In the genomic region with DNA sequence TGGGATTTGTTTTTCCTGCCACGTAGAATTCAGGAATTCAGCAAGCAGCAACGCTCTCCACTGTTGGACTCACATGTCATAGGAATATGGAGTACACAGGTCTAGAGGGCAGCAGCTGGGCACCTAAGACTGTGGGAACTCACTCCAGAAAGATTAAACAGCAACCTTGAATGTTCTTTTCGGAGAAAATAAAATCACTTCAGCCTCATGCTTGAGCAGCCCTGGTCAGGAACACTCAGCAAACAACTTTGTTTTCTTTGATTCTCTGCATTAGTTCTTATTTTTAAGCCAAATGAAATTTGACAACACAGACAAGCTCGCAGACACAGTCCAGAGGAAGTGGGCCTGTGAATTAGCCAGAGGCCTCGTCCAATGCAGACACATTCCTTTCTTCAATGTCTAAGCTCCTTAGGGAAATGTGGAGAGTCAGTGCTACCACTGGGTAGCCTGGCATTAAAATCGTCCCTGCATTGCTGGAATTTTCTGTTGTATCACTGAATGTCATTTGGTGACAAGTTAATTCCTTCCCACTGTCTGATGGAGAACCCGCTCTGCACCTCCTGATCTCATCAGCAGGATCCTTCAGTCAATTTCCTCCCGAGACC, we compare ENCODE assay signal across 18 cellular contexts.
A peak's percentile ranks its signal among the peaks of the same experiment; 100 is the strongest.
DNase-seq lines count a peak whose midpoint lies in the region; ATAC-seq and TF ChIP-seq lines count a peak whose summit lies in the region.
"Had no signal": no experiment of that assay in that cellular context is flagged by ENCODE, and none has a peak within 500 bp of the region (broad histone marks: within the 10 kb centered on the region; RNA-seq: fewer than 3 reads in every experiment).

No MANE protein-coding gene starts in this region.

- peaks cover 29% of the 10 kb centered on the region for H3K4me1 Mint-ChIP-seq in HFFc6 (ENCODE audit: low read depth)
- H3K4me1 Mint-ChIP-seq: CD4-positive, CD25-positive, alpha-beta regulatory T cell; naive B cell had no signal

- DNase-seq in HFFc6 (no peak), astrocyte of the hippocampus (ENCODE audit: low read depth, low spot score) (peak; percentile 71), kidney tubule cell (ENCODE audit: low spot score) (peak; percentile 18), testis (no peak), NCI-H187 treated with DMSO at 0.1 percent for 48 hours (lab: John Stamatoyannopoulos, UW) (no peak), RWPE1 (ENCODE audit: low spot score) (no peak)
- no peak for DNase-seq in activated CD8-positive, alpha-beta memory T cell treated with anti-CD3 and anti-CD28 coated beads for 24 hours
- DNase-seq: activated CD4-positive, alpha-beta T cell treated with anti-CD3 and anti-CD28 coated beads, Interleukin-2, amount 50 U/mL, for 48 hours; amniotic stem cell; CD4-positive, CD25-positive, alpha-beta regulatory T cell; dermis blood vessel endothelial cell; naive B cell; NCI-H2081; NCI-H524 treated with DMSO at 0.1 percent for 48 hours had no signal

- TF ChIP-seq CTCF in HFFc6 (IDR thresholded peaks at IDR 0.05) (no peak), testis (IDR thresholded peaks at IDR 0.05) (no peak), RWPE1 (conservative IDR thresholded peaks at IDR 0.05; ENCODE audit: low read depth) (no peak)

- TF ChIP-seq POLR2A in testis (IDR thresholded peaks at IDR 0.05): no peak

- intact Hi-C loops in testis (cut with DNase I; ENCODE audit: low total_unique reads): no loop called here

- H3K27ac ChIP-seq in testis (peak overlapping the region; percentile 7 to 53), RWPE1 (no peak overlapping the region)
- H3K27ac ChIP-seq: left lung, suprapubic skin had no signal

- H3K27me3 Mint-ChIP-seq in HFFc6 (ENCODE audit: insufficient read depth): no peaks in the 10 kb centered on the region; the same call in none of the 2 replicates

- H3K36me3 Mint-ChIP-seq in HFFc6 (ENCODE audit: low read depth): no peaks in the 10 kb centered on the region
- H3K36me3 Mint-ChIP-seq: CD4-positive, CD25-positive, alpha-beta regulatory T cell; naive B cell had no signal

- no peaks in the 10 kb centered on the region for H3K9me3 ChIP-seq in testis
- H3K9me3 ChIP-seq: esophagus muscularis mucosa, left lung, suprapubic skin had no signal

- H3K27me3 ChIP-seq in testis: no peaks in the 10 kb centered on the region
- H3K27me3 ChIP-seq: esophagus muscularis mucosa, suprapubic skin had no signal

- no peaks in the 10 kb centered on the region for H3K9me3 Mint-ChIP-seq in HFFc6
- H3K9me3 Mint-ChIP-seq: CD4-positive, CD25-positive, alpha-beta regulatory T cell had no signal

- no peak overlapping the region; the same call in 1 of the 2 replicates for H3K4me3 Mint-ChIP-seq in HFFc6
- H3K4me3 Mint-ChIP-seq: CD4-positive, CD25-positive, alpha-beta regulatory T cell; naive B cell had no signal

- WGBS in testis, 2 donors: 23 to 40% methylated on average over 8 of the region's 8 CpGs

- peaks cover 26% of the 10 kb centered on the region for H3K4me1 ChIP-seq in testis

- POLR2A ChIA-PET in RWPE1 (lab: Yijun Ruan, JAX; ENCODE audit: low non-redundant PET): no interaction called here

- CTCF ChIA-PET in RWPE1 (lab: Yijun Ruan, JAX): no interaction called here

- ATAC-seq in HG03097 (IDR thresholded peaks at IDR 0.05; ENCODE audit: low FRiP score, unreplicated experiment): no peak

- peak overlapping the region; percentile 80 for H3K27ac Mint-ChIP-seq in HFFc6

- no peaks in the 10 kb centered on the region for H3K36me3 ChIP-seq in testis (ENCODE audit: low read depth, missing control alignments)
- H3K36me3 ChIP-seq: esophagus muscularis mucosa, left lung, suprapubic skin had no signal

- no peak overlapping the region for H3K4me3 ChIP-seq in testis
- H3K4me3 ChIP-seq: esophagus muscularis mucosa, left lung, suprapubic skin had no signal

Comparison
In these comparisons a context has a peak if more than half of its experiments do, and no peak if none do; other contexts are left out.
1. DNase-seq: peak in astrocyte of the hippocampus (single experiment) and kidney tubule cell (single experiment); none in HFFc6 (single experiment), testis (single experiment), NCI-H187 treated with DMSO at 0.1 percent for 48 hours (single experiment), activated CD8-positive, alpha-beta memory T cell treated with anti-CD3 and anti-CD28 coated beads for 24 hours (single experiment) and RWPE1 (single experiment).